Comparison of ENCODE assay signal across 1 cellular context in the genomic region with DNA sequence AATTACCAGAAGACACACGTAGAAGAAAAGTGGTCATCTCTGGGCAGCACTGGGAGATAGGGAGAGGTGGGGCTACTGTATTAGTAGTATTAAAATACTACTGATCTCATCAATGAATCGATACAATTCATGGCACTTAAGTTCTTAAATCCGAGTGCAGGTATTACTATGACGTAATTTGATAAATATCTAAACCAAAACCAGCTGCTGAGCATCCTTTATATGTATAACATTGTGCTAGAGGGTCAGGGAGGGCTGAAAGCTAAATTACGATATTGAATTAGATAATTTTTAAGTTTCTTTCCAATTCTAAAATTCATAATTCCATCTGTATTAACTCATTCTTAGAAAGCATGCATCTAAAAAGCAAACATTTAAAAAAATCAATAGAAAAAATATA.
TF ChIP-seq lines count a peak whose summit lies in the region.

No MANE protein-coding gene starts in this region.

TF ChIP-seq in GM23338, 12 proteins besides CTCF, POLR2A, EP300 and RAD21 (continued from another document):
- TF ChIP-seq, protein P1, sequence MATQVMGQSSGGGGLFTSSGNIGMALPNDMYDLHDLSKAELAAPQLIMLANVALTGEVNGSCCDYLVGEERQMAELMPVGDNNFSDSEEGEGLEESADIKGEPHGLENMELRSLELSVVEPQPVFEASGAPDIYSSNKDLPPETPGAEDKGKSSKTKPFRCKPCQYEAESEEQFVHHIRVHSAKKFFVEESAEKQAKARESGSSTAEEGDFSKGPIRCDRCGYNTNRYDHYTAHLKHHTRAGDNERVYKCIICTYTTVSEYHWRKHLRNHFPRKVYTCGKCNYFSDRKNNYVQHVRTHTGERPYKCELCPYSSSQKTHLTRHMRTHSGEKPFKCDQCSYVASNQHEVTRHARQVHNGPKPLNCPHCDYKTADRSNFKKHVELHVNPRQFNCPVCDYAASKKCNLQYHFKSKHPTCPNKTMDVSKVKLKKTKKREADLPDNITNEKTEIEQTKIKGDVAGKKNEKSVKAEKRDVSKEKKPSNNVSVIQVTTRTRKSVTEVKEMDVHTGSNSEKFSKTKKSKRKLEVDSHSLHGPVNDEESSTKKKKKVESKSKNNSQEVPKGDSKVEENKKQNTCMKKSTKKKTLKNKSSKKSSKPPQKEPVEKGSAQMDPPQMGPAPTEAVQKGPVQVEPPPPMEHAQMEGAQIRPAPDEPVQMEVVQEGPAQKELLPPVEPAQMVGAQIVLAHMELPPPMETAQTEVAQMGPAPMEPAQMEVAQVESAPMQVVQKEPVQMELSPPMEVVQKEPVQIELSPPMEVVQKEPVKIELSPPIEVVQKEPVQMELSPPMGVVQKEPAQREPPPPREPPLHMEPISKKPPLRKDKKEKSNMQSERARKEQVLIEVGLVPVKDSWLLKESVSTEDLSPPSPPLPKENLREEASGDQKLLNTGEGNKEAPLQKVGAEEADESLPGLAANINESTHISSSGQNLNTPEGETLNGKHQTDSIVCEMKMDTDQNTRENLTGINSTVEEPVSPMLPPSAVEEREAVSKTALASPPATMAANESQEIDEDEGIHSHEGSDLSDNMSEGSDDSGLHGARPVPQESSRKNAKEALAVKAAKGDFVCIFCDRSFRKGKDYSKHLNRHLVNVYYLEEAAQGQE (IDR thresholded peaks at IDR 0.05; ENCODE audit: unreplicated experiment): no peak
- TF ChIP-seq NANOG (IDR thresholded peaks at IDR 0.05; ENCODE audit: borderline replicate concordance): no peak
- no peak for TF ChIP-seq CREB1 (CRISPR knock-in tag; IDR thresholded peaks at IDR 0.05; ENCODE audit: low read depth)
- TF ChIP-seq, protein P2, sequence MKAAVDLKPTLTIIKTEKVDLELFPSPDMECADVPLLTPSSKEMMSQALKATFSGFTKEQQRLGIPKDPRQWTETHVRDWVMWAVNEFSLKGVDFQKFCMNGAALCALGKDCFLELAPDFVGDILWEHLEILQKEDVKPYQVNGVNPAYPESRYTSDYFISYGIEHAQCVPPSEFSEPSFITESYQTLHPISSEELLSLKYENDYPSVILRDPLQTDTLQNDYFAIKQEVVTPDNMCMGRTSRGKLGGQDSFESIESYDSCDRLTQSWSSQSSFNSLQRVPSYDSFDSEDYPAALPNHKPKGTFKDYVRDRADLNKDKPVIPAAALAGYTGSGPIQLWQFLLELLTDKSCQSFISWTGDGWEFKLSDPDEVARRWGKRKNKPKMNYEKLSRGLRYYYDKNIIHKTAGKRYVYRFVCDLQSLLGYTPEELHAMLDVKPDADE (IDR thresholded peaks at IDR 0.05): no peak
- no peak for TF ChIP-seq STAT1 (IDR thresholded peaks at IDR 0.05; ENCODE audit: unreplicated experiment)
- TF ChIP-seq ZNF114 (CRISPR knock-in tag; IDR thresholded peaks at IDR 0.05): no peak
- TF ChIP-seq JUNB (IDR thresholded peaks at IDR 0.05; ENCODE audit: unreplicated experiment): no peak
- TF ChIP-seq, protein P3, sequence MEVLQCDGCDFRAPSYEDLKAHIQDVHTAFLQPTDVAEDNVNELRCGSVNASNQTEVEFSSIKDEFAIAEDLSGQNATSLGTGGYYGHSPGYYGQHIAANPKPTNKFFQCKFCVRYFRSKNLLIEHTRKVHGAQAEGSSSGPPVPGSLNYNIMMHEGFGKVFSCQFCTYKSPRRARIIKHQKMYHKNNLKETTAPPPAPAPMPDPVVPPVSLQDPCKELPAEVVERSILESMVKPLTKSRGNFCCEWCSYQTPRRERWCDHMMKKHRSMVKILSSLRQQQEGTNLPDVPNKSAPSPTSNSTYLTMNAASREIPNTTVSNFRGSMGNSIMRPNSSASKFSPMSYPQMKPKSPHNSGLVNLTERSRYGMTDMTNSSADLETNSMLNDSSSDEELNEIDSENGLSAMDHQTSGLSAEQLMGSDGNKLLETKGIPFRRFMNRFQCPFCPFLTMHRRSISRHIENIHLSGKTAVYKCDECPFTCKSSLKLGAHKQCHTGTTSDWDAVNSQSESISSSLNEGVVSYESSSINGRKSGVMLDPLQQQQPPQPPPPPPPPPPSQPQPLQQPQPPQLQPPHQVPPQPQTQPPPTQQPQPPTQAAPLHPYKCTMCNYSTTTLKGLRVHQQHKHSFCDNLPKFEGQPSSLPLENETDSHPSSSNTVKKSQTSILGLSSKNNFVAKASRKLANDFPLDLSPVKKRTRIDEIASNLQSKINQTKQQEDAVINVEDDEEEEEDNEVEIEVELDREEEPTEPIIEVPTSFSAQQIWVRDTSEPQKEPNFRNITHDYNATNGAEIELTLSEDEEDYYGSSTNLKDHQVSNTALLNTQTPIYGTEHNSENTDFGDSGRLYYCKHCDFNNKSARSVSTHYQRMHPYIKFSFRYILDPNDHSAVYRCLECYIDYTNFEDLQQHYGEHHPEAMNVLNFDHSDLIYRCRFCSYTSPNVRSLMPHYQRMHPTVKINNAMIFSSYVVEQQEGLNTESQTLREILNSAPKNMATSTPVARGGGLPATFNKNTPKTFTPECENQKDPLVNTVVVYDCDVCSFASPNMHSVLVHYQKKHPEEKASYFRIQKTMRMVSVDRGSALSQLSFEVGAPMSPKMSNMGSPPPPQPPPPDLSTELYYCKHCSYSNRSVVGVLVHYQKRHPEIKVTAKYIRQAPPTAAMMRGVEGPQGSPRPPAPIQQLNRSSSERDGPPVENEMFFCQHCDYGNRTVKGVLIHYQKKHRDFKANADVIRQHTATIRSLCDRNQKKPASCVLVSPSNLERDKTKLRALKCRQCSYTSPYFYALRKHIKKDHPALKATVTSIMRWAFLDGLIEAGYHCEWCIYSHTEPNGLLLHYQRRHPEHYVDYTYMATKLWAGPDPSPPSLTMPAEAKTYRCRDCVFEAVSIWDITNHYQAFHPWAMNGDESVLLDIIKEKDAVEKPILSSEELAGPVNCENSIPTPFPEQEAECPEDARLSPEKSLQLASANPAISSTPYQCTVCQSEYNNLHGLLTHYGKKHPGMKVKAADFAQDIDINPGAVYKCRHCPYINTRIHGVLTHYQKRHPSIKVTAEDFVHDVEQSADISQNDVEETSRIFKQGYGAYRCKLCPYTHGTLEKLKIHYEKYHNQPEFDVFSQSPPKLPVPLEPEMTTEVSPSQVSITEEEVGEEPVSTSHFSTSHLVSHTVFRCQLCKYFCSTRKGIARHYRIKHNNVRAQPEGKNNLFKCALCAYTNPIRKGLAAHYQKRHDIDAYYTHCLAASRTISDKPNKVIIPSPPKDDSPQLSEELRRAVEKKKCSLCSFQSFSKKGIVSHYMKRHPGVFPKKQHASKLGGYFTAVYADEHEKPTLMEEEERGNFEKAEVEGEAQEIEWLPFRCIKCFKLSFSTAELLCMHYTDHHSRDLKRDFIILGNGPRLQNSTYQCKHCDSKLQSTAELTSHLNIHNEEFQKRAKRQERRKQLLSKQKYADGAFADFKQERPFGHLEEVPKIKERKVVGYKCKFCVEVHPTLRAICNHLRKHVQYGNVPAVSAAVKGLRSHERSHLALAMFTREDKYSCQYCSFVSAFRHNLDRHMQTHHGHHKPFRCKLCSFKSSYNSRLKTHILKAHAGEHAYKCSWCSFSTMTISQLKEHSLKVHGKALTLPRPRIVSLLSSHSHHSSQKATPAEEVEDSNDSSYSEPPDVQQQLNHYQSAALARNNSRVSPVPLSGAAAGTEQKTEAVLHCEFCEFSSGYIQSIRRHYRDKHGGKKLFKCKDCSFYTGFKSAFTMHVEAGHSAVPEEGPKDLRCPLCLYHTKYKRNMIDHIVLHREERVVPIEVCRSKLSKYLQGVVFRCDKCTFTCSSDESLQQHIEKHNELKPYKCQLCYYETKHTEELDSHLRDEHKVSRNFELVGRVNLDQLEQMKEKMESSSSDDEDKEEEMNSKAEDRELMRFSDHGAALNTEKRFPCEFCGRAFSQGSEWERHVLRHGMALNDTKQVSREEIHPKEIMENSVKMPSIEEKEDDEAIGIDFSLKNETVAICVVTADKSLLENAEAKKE (CRISPR knock-in tag; IDR thresholded peaks at IDR 0.05): no peak
